Comparison of ENCODE assay signal across 8 cellular contexts in genomic region chr3:128607710-128608048, GRCh38. TPM values are rescaled to one million over a fixed set of nuclear protein-coding genes. Genes with fewer than 3 reads are reported as not detected.
DNase-seq lines count a peak whose midpoint lies in the region; ATAC-seq, FAIRE-seq and TF ChIP-seq lines count a peak whose summit lies in the region.

No MANE protein-coding gene starts in this region.

- TF ChIP-seq CTCF in astrocyte (IDR thresholded peaks at IDR 0.05; ENCODE audit: insufficient read depth, low read depth, low read length): no peak
- TF ChIP-seq CTCF in hepatocyte (IDR thresholded peaks at IDR 0.05; ENCODE audit: poor library complexity): no peak
- TF ChIP-seq CTCF in psoas muscle (IDR thresholded peaks at IDR 0.05): no peak
- no peak for TF ChIP-seq CTCF in nephron progenitor cell (IDR thresholded peaks at IDR 0.05)

- no peaks in the 10 kb centered on the region for H3K9me3 ChIP-seq in BLaER1
- H3K9me3 ChIP-seq in astrocyte (ENCODE audit: insufficient read depth, low read depth, low read length): no peaks in the 10 kb centered on the region
- no peaks in the 10 kb centered on the region for H3K9me3 ChIP-seq in hepatocyte (ENCODE audit: low read depth)
- no peaks in the 10 kb centered on the region for H3K9me3 ChIP-seq in psoas muscle

- no peaks in the 10 kb centered on the region for H3K9me2 ChIP-seq in hepatocyte (replicated peaks; ENCODE audit: insufficient read depth)

- no peaks in the 10 kb centered on the region for H3K4me1 Mint-ChIP-seq in astrocyte (ENCODE audit: low read depth, unreplicated experiment)
- peaks cover 2% of the 10 kb centered on the region for H3K4me1 Mint-ChIP-seq in nephron progenitor cell

- H3K4me3 Mint-ChIP-seq in astrocyte (ENCODE audit: unreplicated experiment): no peak overlapping the region
- H3K4me3 Mint-ChIP-seq in nephron progenitor cell: no peak overlapping the region

- H3K9ac ChIP-seq in BLaER1: peak overlapping the region; percentile 78
- H3K9ac ChIP-seq in astrocyte (ENCODE audit: low read length): peak overlapping the region; percentile 79

- peaks cover 14% of the 10 kb centered on the region for H3K27me3 ChIP-seq in BLaER1
- H3K27me3 ChIP-seq in astrocyte (ENCODE audit: insufficient read depth, low read length): no peaks in the 10 kb centered on the region
- no peaks in the 10 kb centered on the region for H3K27me3 ChIP-seq in hepatocyte
- no peaks in the 10 kb centered on the region for H3K27me3 ChIP-seq in psoas muscle (ENCODE audit: insufficient read depth in 3 of 3, low read length in 2 of 3)

- H3K9me3 Mint-ChIP-seq in astrocyte (ENCODE audit: unreplicated experiment) (no peaks in the 10 kb centered on the region), nephron progenitor cell (no peaks in the 10 kb centered on the region)

- H3K27ac Mint-ChIP-seq in astrocyte (ENCODE audit: unreplicated experiment) (no peak overlapping the region), nephron progenitor cell (no peak overlapping the region)

- H2AFZ ChIP-seq in astrocyte (ENCODE audit: low read depth, low read length): no peak overlapping the region
- H2AFZ ChIP-seq in hepatocyte: no peak overlapping the region

- no peaks in the 10 kb centered on the region for H4K20me1 ChIP-seq in BLaER1
- peaks cover 44% of the 10 kb centered on the region for H4K20me1 ChIP-seq in astrocyte (ENCODE audit: insufficient read depth, low read length)
- H4K20me1 ChIP-seq in hepatocyte (ENCODE audit: insufficient read depth, poor library complexity, severe bottlenecking): no peaks in the 10 kb centered on the region

- H3K27me3 Mint-ChIP-seq in astrocyte (ENCODE audit: low read depth, unreplicated experiment) (no peaks in the 10 kb centered on the region), nephron progenitor cell (ENCODE audit: low read depth, poor library complexity) (peaks cover 20% of the 10 kb centered on the region)

- no peak for DNase-seq in astrocyte (ENCODE audit: low read depth)
- no peak for DNase-seq in hepatocyte (ENCODE audit: low spot score)
- no peak for DNase-seq in psoas muscle
- DNase-seq in nephron progenitor cell: no peak
- DNase-seq in activated naive CD4-positive, alpha-beta T cell treated with Interleukin-2 at 50 U/mL for 16 hours: no peak
- no peak for DNase-seq in activated CD8-positive, alpha-beta memory T cell treated with anti-CD3 and anti-CD28 coated beads, Interleukin-2, amount 50 U/mL, for 48 hours

- H3K79me2 ChIP-seq in astrocyte (ENCODE audit: insufficient read depth, low read length) (no peaks in the 10 kb centered on the region), hepatocyte (no peaks in the 10 kb centered on the region)

- peaks cover 16% of the 10 kb centered on the region for H3K4me1 ChIP-seq in BLaER1
- peaks cover 5% of the 10 kb centered on the region for H3K4me1 ChIP-seq in astrocyte (ENCODE audit: insufficient read depth, low read length)
- H3K4me1 ChIP-seq in hepatocyte (ENCODE audit: insufficient read depth): no peaks in the 10 kb centered on the region
- no peaks in the 10 kb centered on the region for H3K4me1 ChIP-seq in psoas muscle

- H3K4me3 ChIP-seq in BLaER1 (peak overlapping the region; percentile 68), astrocyte (ENCODE audit: insufficient read depth, low read depth, low read length) (peak overlapping the region; percentile 51), hepatocyte (no peak overlapping the region), psoas muscle (peak overlapping the region; percentile 82)

- peaks cover 2% of the 10 kb centered on the region for H3K36me3 Mint-ChIP-seq in astrocyte (ENCODE audit: low read depth, unreplicated experiment)
- H3K36me3 Mint-ChIP-seq in nephron progenitor cell (ENCODE audit: low read depth): no peaks in the 10 kb centered on the region

- ATAC-seq in psoas muscle (peak in 2 of 4 donors; percentile 49 to 52), GM18498 (IDR thresholded peaks at IDR 0.05; ENCODE audit: unreplicated experiment) (no peak)

- 80% methylated on average over 12 of the region's 12 CpGs for WGBS in hepatocyte (ENCODE audit: low lambda C conversion rate, missing lambda C conversion rate)
- 29 to 36% (median 31%) methylated on average over 12 of the region's 12 CpGs for WGBS in psoas muscle, 3 donors

- FAIRE-seq in astrocyte (lab: Jason Lieb, UNC): no peak

- intact Hi-C loops in psoas muscle (cut with DNase I): loop anchor here (2.0 to 10.0 kb wide), 5 partner anchors 180 to 533 kb away; no protein-coding TSS in a partner anchor

- H3K36me3 ChIP-seq in BLaER1 (no peaks in the 10 kb centered on the region), astrocyte (ENCODE audit: insufficient read depth, low read length) (no peaks in the 10 kb centered on the region), hepatocyte (replicated peaks; ENCODE audit: insufficient read depth, low read depth) (no peaks in the 10 kb centered on the region), psoas muscle (ENCODE audit: insufficient read depth in 1 of 2, low read depth in 1 of 2) (no peaks in the 10 kb centered on the region)

- peak overlapping the region; percentile 98 for H3K4me2 ChIP-seq in BLaER1
- peak overlapping the region; percentile 94 for H3K4me2 ChIP-seq in astrocyte (ENCODE audit: low read length)
- peak overlapping the region; percentile 100 for H3K4me2 ChIP-seq in hepatocyte

- H3K27ac ChIP-seq in BLaER1: no peak overlapping the region
- no peak overlapping the region for H3K27ac ChIP-seq in astrocyte (ENCODE audit: low read depth, low read length)
- H3K27ac ChIP-seq in hepatocyte: no peak overlapping the region
- peak overlapping the region; percentile 76 for H3K27ac ChIP-seq in psoas muscle

RNA-seq across cellular contexts. Expression of gene RPN1, which starts 42.9 kb away (rescaled TPM):
- total RNA-seq in astrocyte (283 and 317 TPM in 2 replicates), hepatocyte (415 and 419 TPM in 2 replicates), psoas muscle (100 to 1,000 TPM in 2 of 4 donors, 10 to 100 TPM in 2; 55.5 to 116 (median 91.7) TPM)
- polyA plus RNA-seq in hepatocyte (386 and 422 TPM in 2 replicates), psoas muscle (100 to 1,000 TPM; 108 to 197 (median 135) TPM)
